In genomic region chr1:173297798-173298391, GRCh38 we compare ENCODE assay signal across 11 cellular contexts.
DNase-seq lines count a peak whose midpoint lies in the region; ATAC-seq and FAIRE-seq lines count a peak whose summit lies in the region.
"Had no signal": no experiment of that assay in that cellular context is flagged by ENCODE, and none has a peak within 500 bp of the region (broad histone marks: within the 10 kb centered on the region; RNA-seq: fewer than 3 reads in every experiment).

No MANE protein-coding gene starts in this region.

- no peak for FAIRE-seq in small intestine (lab: Jason Lieb, UNC)
- FAIRE-seq: endometrium, TTC549 had no signal

- peaks cover 0 to 6% of the 10 kb centered on the region in 2 donors for H3K4me1 ChIP-seq in naive thymus-derived CD4-positive, alpha-beta T cell (ENCODE audit: control insufficient read depth in 2 of 2, insufficient read depth in 2 of 2, low read length in 2 of 2)
- H3K4me1 ChIP-seq in small intestine (ENCODE audit: control insufficient read depth in 2 of 2, insufficient read depth in 1 of 2, low read depth in 1 of 2, low read length in 1 of 2) = no peaks in the 10 kb centered on the region

- peaks cover 0 to 2% (median 0%) of the 10 kb centered on the region in 11 donors for H3K9me3 Mint-ChIP-seq in naive thymus-derived CD4-positive, alpha-beta T cell

- peak; percentile 70 for ATAC-seq in GM18520 (IDR thresholded peaks at IDR 0.05; ENCODE audit: unreplicated experiment)
- peak; percentile 91 for ATAC-seq in GM21447 (IDR thresholded peaks at IDR 0.05; ENCODE audit: unreplicated experiment)
- peak; percentile 94 for ATAC-seq in HG03432 (IDR thresholded peaks at IDR 0.05; ENCODE audit: unreplicated experiment)
- peak; percentile 34 for ATAC-seq in naive thymus-derived CD4-positive, alpha-beta T cell

- no peaks in the 10 kb centered on the region for H3K27me3 ChIP-seq in naive thymus-derived CD4-positive, alpha-beta T cell (ENCODE audit: control insufficient read depth in 2 of 2, insufficient read depth in 2 of 2, low read length in 2 of 2)
- H3K27me3 ChIP-seq in small intestine (ENCODE audit: control insufficient read depth in 2 of 2, insufficient read depth in 2 of 2, low read length in 2 of 2) = no peaks in the 10 kb centered on the region

- H3K27ac Mint-ChIP-seq in naive thymus-derived CD4-positive, alpha-beta T cell = peak overlapping the region in 2 of 9 donors; percentile 4 to 60

- H3K4me1 Mint-ChIP-seq in naive thymus-derived CD4-positive, alpha-beta T cell = peaks cover 16 to 28% (median 20%) of the 10 kb centered on the region in 7 donors

- H3K27me3 Mint-ChIP-seq in naive thymus-derived CD4-positive, alpha-beta T cell = peaks cover 0 to 17% (median 0%) of the 10 kb centered on the region in 5 donors

- WGBS in small intestine, 3 donors = 60 to 69% (median 65%) methylated on average over 4 of the region's 4 CpGs

- peaks cover 0 to 9% (median 3%) of the 10 kb centered on the region in 5 donors for H3K36me3 Mint-ChIP-seq in naive thymus-derived CD4-positive, alpha-beta T cell

- peak overlapping the region in 3 of 10 donors; percentile 6 to 18 (median 11) for H3K4me3 Mint-ChIP-seq in naive thymus-derived CD4-positive, alpha-beta T cell

- H3K27ac ChIP-seq in naive thymus-derived CD4-positive, alpha-beta T cell (ENCODE audit: low read depth, low read length) = no peak overlapping the region
- no peak overlapping the region for H3K27ac ChIP-seq in small intestine (ENCODE audit: low read depth in 1 of 2, low read length in 1 of 2)

- POLR2A ChIA-PET in naive thymus-derived CD4-positive, alpha-beta T cell (lab: Charles Lee) = no interaction called here

- no peaks in the 10 kb centered on the region for H3K9me3 ChIP-seq in naive thymus-derived CD4-positive, alpha-beta T cell (ENCODE audit: control insufficient read depth in 2 of 3, low read length in 3 of 3)
- no peaks in the 10 kb centered on the region for H3K9me3 ChIP-seq in small intestine (ENCODE audit: control insufficient read depth, low read depth)

- intact Hi-C loops in naive thymus-derived CD4-positive, alpha-beta T cell (cut with micrococcal nuclease) = no loop called here

- DNase-seq in naive thymus-derived CD4-positive, alpha-beta T cell = peak in 1 of 9 donors; percentile 37
- DNase-seq in NAMALWA (ENCODE audit: low spot score) (no peak), small intestine (no peak), putamen (ENCODE audit: low spot score) (no peak), NCI-H510A (lab: John Stamatoyannopoulos, UW) (no peak)
- DNase-seq: NCI-H2029 had no signal

- H3K36me3 ChIP-seq in naive thymus-derived CD4-positive, alpha-beta T cell (ENCODE audit: control insufficient read depth in 2 of 3, insufficient read depth in 3 of 3, low read length in 3 of 3) = no peaks in the 10 kb centered on the region
- no peaks in the 10 kb centered on the region for H3K36me3 ChIP-seq in small intestine (ENCODE audit: control insufficient read depth in 2 of 2, insufficient read depth in 2 of 2, low read length in 2 of 2)

- CTCF ChIA-PET in naive thymus-derived CD4-positive, alpha-beta T cell (lab: Charles Lee) = no interaction called here

- H3K4me3 ChIP-seq in naive thymus-derived CD4-positive, alpha-beta T cell (ENCODE audit: low read length) = no peak overlapping the region
- no peak overlapping the region for H3K4me3 ChIP-seq in small intestine (ENCODE audit: low read depth in 1 of 2, low read length in 2 of 2)

Comparison
In these comparisons a context has a peak if more than half of its experiments do, and no peak if none do; other contexts are left out.
1. ATAC-seq: peak in every context shown above with its lines; median percentile 94 in HG03432; 91 in GM21447; 70 in GM18520; 34 in naive thymus-derived CD4-positive, alpha-beta T cell.